In genomic region chr11:9310485-9310884, GRCh38 we compare ENCODE assay signal across 26 cellular contexts. TPM values are rescaled to one million over a fixed set of nuclear protein-coding genes. Genes with fewer than 3 reads are reported as not detected.
DNase-seq lines count a peak whose midpoint lies in the region; ATAC-seq, FAIRE-seq and TF ChIP-seq lines count a peak whose summit lies in the region.
"Had no signal": no experiment of that assay in that cellular context is flagged by ENCODE, and none has a peak within 500 bp of the region (broad histone marks: within the 10 kb centered on the region; RNA-seq: fewer than 3 reads in every experiment).

No MANE protein-coding gene starts in this region.

- H3K79me2 ChIP-seq in HepG2 (ENCODE audit: insufficient read depth, low read length), result peaks cover 80% of the 10 kb centered on the region
- H3K79me2 ChIP-seq in K562 (ENCODE audit: control insufficient read depth, insufficient read depth, low read length), result peaks cover 84% of the 10 kb centered on the region

- peak overlapping the region in 4 of 10 donors; percentile 18 to 100 (median 32) for H3K4me3 Mint-ChIP-seq in naive thymus-derived CD4-positive, alpha-beta T cell

- CTCF ChIA-PET in HepG2 (lab: Yijun Ruan, JAX; ENCODE audit: low intra/inter-chr PET ratio, low total read pairs), result no interaction called here
- CTCF ChIA-PET in K562 (lab: Yijun Ruan, JAX; ENCODE audit: low intra/inter-chr PET ratio), result no interaction called here
- CTCF ChIA-PET in naive thymus-derived CD4-positive, alpha-beta T cell (lab: Charles Lee), result no interaction called here

- TF ChIP-seq EP300 in HepG2 (IDR thresholded peaks at IDR 0.05; ENCODE audit: low read depth in 2 of 2, low read length in 2 of 2) (no peak), HepG2 (CRISPR knock-in tag; IDR thresholded peaks at IDR 0.05; ENCODE audit: borderline replicate concordance) (no peak), K562 (IDR thresholded peaks at IDR 0.05; ENCODE audit: low read length) (no peak)

- TF ChIP-seq CTCF in HepG2 (CRISPR knock-in tag; IDR thresholded peaks at IDR 0.05) (no peak), right lobe of liver (IDR thresholded peaks at IDR 0.05) (no peak), K562 (IDR thresholded peaks at IDR 0.05 in 2 of 3, conservative IDR thresholded peaks at IDR 0.05 in 1 of 3; ENCODE audit: insufficient read depth in 2 of 3, low read depth in 1 of 3, low read length in 3 of 3) (no peak)

- no peak for TF ChIP-seq POLR2A in HepG2 (IDR thresholded peaks at IDR 0.05; ENCODE audit: insufficient read depth in 1 of 2, low read depth in 2 of 2, low read length in 2 of 2)
- no peak for TF ChIP-seq POLR2A in right lobe of liver (IDR thresholded peaks at IDR 0.05)
- TF ChIP-seq POLR2A in K562 (conservative IDR thresholded peaks at IDR 0.05), result no peak

- H4K20me1 ChIP-seq in HepG2 (ENCODE audit: insufficient read depth, low read length), result peaks cover 20% of the 10 kb centered on the region
- H4K20me1 ChIP-seq in K562 (replicated peaks; ENCODE audit: control insufficient read depth, insufficient read depth, low read length), result peaks cover 9% of the 10 kb centered on the region; the same call in 1 of the 2 replicates

- peak overlapping the region in 5 of 9 donors; percentile 4 to 63 (median 26) for H3K27ac Mint-ChIP-seq in naive thymus-derived CD4-positive, alpha-beta T cell

- H3K9me3 Mint-ChIP-seq in naive thymus-derived CD4-positive, alpha-beta T cell, result peaks cover 0 to 4% (median 0%) of the 10 kb centered on the region in 11 donors
- H3K9me3 Mint-ChIP-seq: CD8-positive, alpha-beta memory T cell had no signal

- no peaks in the 10 kb centered on the region for H3K27me3 Mint-ChIP-seq in naive thymus-derived CD4-positive, alpha-beta T cell

- H3K27me3 ChIP-seq in HepG2 (ENCODE audit: control insufficient read depth in 1 of 2, insufficient read depth in 2 of 2, low read length in 2 of 2), result no peaks in the 10 kb centered on the region; a peak in 1 of 5 replicates
- H3K27me3 ChIP-seq in right lobe of liver, result no peaks in the 10 kb centered on the region
- H3K27me3 ChIP-seq in K562 (ENCODE audit: control insufficient read depth in 2 of 2, insufficient read depth in 2 of 2, low read length in 2 of 2), result no peaks in the 10 kb centered on the region
- no peaks in the 10 kb centered on the region for H3K27me3 ChIP-seq in naive thymus-derived CD4-positive, alpha-beta T cell (ENCODE audit: control insufficient read depth in 2 of 2, insufficient read depth in 2 of 2, low read length in 2 of 2)
- H3K27me3 ChIP-seq: SJCRH30 had no signal

- H3K4me1 ChIP-seq in HepG2 (ENCODE audit: insufficient read depth, low read length) (peaks cover 28% of the 10 kb centered on the region), right lobe of liver (peaks cover 0 to 12% (median 0%) of the 10 kb centered on the region in 4 donors), K562 (replicated peaks in 1 of 2; ENCODE audit: control insufficient read depth in 2 of 2, insufficient read depth in 2 of 2, low read length in 2 of 2) (peaks cover 13 to 21% of the 10 kb centered on the region in 2 experiments)
- H3K4me1 ChIP-seq in naive thymus-derived CD4-positive, alpha-beta T cell (ENCODE audit: control insufficient read depth in 2 of 2, insufficient read depth in 2 of 2, low read length in 2 of 2), result peaks cover 16 to 23% of the 10 kb centered on the region in 2 donors
- H3K4me1 ChIP-seq: SJCRH30 had no signal

- peaks cover 9 to 30% (median 10%) of the 10 kb centered on the region in 5 donors for H3K36me3 Mint-ChIP-seq in naive thymus-derived CD4-positive, alpha-beta T cell

- H3K4me2 ChIP-seq in HepG2 (ENCODE audit: low read depth, low read length), result no peak overlapping the region; the same call in 1 of the 2 replicates
- H3K4me2 ChIP-seq in K562 (ENCODE audit: insufficient read depth, low read length), result no peak overlapping the region

- H3K4me3 ChIP-seq in HepG2 (replicated peaks in 1 of 3; ENCODE audit: insufficient read depth in 1 of 3, low read depth in 2 of 3, low read length in 3 of 3), result no peak overlapping the region
- H3K4me3 ChIP-seq in right lobe of liver, result no peak overlapping the region
- no peak overlapping the region for H3K4me3 ChIP-seq in K562
- no peak overlapping the region for H3K4me3 ChIP-seq in naive thymus-derived CD4-positive, alpha-beta T cell (ENCODE audit: low read length)
- H3K4me3 ChIP-seq: PC-9, SJCRH30 had no signal

- H2AFZ ChIP-seq in HepG2 (ENCODE audit: low read length) (no peak overlapping the region), K562 (ENCODE audit: low read depth, low read length) (no peak overlapping the region)
- H2AFZ ChIP-seq: PC-9 had no signal

- ATAC-seq in HepG2, result no peak
- no peak for ATAC-seq in right lobe of liver
- no peak for ATAC-seq in K562
- ATAC-seq in naive thymus-derived CD4-positive, alpha-beta T cell, result no peak
- no peak for ATAC-seq in HG02852 (IDR thresholded peaks at IDR 0.05; ENCODE audit: unreplicated experiment)
- ATAC-seq: Right ventricle myocardium inferior, SK-N-SH treated with all-trans-retinoic acid at 6 μM for 48 hours had no signal

- H3K27ac ChIP-seq in HepG2 (ENCODE audit: extremely low read length, insufficient read depth, low read length) (no peak overlapping the region), right lobe of liver (no peak overlapping the region), K562 (ENCODE audit: extremely low read depth, low read depth, low read length) (no peak overlapping the region)
- H3K27ac ChIP-seq in naive thymus-derived CD4-positive, alpha-beta T cell (ENCODE audit: low read depth, low read length), result no peak overlapping the region
- H3K27ac ChIP-seq: PC-9, SJCRH30 had no signal

- H3K9ac ChIP-seq in HepG2 (ENCODE audit: insufficient read depth, low read depth, low read length) (no peak overlapping the region), K562 (ENCODE audit: insufficient read depth in 1 of 2, low read depth in 2 of 2, low read length in 2 of 2) (no peak overlapping the region)

- FAIRE-seq in HepG2 (lab: Jason Lieb, UNC) (no peak), K562 (lab: Jason Lieb, UNC) (no peak)
- FAIRE-seq: A204.1, GM12891 had no signal

- TF ChIP-seq RAD21 in HepG2 (CRISPR knock-in tag; IDR thresholded peaks at IDR 0.05) (no peak), K562 (CRISPR knock-in tag; conservative IDR thresholded peaks at IDR 0.05 in 1 of 2, IDR thresholded peaks at IDR 0.05 in 1 of 2) (no peak)

- BruUV-seq in HepG2 (replicated peaks; lab: Mats Ljungman, UMichigan) (no TSS peak), K562 (replicated peaks; lab: Mats Ljungman, UMichigan) (no TSS peak)

- H3K36me3 ChIP-seq in HepG2 (replicated peaks in 1 of 2; ENCODE audit: control insufficient read depth in 1 of 2, insufficient read depth in 2 of 2, low read length in 2 of 2), result 0 out of 5 replicates have a peak, but pooled peaks cover 0 to 3% of the 10 kb centered on the region in 2 experiments
- H3K36me3 ChIP-seq in right lobe of liver, result no peaks in the 10 kb centered on the region
- peaks cover 29% of the 10 kb centered on the region; the same call in 2 of the 3 replicates for H3K36me3 ChIP-seq in K562 (ENCODE audit: control insufficient read depth, insufficient read depth, low read length)
- H3K36me3 ChIP-seq in naive thymus-derived CD4-positive, alpha-beta T cell (ENCODE audit: control insufficient read depth in 2 of 3, insufficient read depth in 3 of 3, low read length in 3 of 3), result peaks cover 0 to 5% (median 0%) of the 10 kb centered on the region in 3 experiments

- intact Hi-C loops in HepG2 (cut with micrococcal nuclease; ENCODE audit: unreplicated experiment) (loop anchor here (5.0 kb wide), 1 partner anchor 43 kb away; the partner anchor contains the start of gene DENND5A), right lobe of liver (cut with DNase I) (no loop called here), K562 (cut with micrococcal nuclease) (no loop called here)
- intact Hi-C loops in naive thymus-derived CD4-positive, alpha-beta T cell (cut with micrococcal nuclease), result loop anchor here in 1 of 2 donors (10.0 kb wide), 1 partner anchor 626 kb away; the partner anchor contains the start of genes RPL27A and TRIM66

- H3K9me1 ChIP-seq in K562 (ENCODE audit: control insufficient read depth, insufficient read depth, low read length), result peaks cover 7% of the 10 kb centered on the region

- no peaks in the 10 kb centered on the region for H3K9me3 ChIP-seq in HepG2 (ENCODE audit: low read length)
- H3K9me3 ChIP-seq in right lobe of liver, result no peaks in the 10 kb centered on the region
- H3K9me3 ChIP-seq in K562 (replicated peaks; ENCODE audit: control insufficient read depth, insufficient read depth, low read depth, low read length), result peaks cover 4% of the 10 kb centered on the region
- no peaks in the 10 kb centered on the region for H3K9me3 ChIP-seq in naive thymus-derived CD4-positive, alpha-beta T cell (ENCODE audit: control insufficient read depth in 2 of 3, low read length in 3 of 3)
- H3K9me3 ChIP-seq: SJCRH30 had no signal

- POLR2A ChIA-PET in HepG2 (lab: Yijun Ruan, JAX), result interaction anchor here (2.4 kb wide), 1 partner anchor 150 kb away, joined by 10 read pairs; the partner anchor contains the start of gene ZNF143
- POLR2A ChIA-PET in K562 (lab: Yijun Ruan, JAX), result interaction anchor here (0.6 to 3.4 kb wide), 10 partner anchors 8 to 263 kb away, joined by 3 to 26 read pairs (median 4); partner anchors contain the start of genes IPO7, WEE1 and ZNF143
- POLR2A ChIA-PET in naive thymus-derived CD4-positive, alpha-beta T cell (lab: Charles Lee), result interaction anchor here (0.7 to 1.4 kb wide), 5 partner anchors 9 to 39 kb away, joined by 3 to 4 read pairs (median 4); no protein-coding TSS in a partner anchor

- H3K4me1 Mint-ChIP-seq in naive thymus-derived CD4-positive, alpha-beta T cell, result peaks cover 34 to 68% (median 59%) of the 10 kb centered on the region in 7 donors

- 91% methylated on average over 3 of the region's 3 CpGs for WGBS in HepG2 (ENCODE audit: low lambda C conversion rate)
- 69% methylated on average over 3 of the region's 3 CpGs for WGBS in right lobe of liver (ENCODE audit: insufficient coverage, low coverage, low lambda C conversion rate, missing lambda C conversion rate)
- WGBS in K562 (ENCODE audit: insufficient coverage, low coverage, missing lambda C conversion rate), result 59% methylated on average over 3 of the region's 3 CpGs

- DNase-seq in HepG2 (ENCODE audit: low spot score), result no peak
- no peak for DNase-seq in right lobe of liver
- no peak for DNase-seq in K562 (ENCODE audit: extremely low read depth in 1 of 4, low spot score in 3 of 4)
- DNase-seq in naive thymus-derived CD4-positive, alpha-beta T cell, result no peak
- no peak for DNase-seq in CD1c-positive myeloid dendritic cell (ENCODE audit: extremely low spot score)
- no peak for DNase-seq in glomerular visceral epithelial cell (ENCODE audit: extremely low spot score)
- DNase-seq: C1 segment of cervical spinal cord; CD8-positive, alpha-beta memory T cell; DMS 273 treated with DMSO at 0.1 percent for 48 hours; DMS79; EL; GDM1; KBM-7; MM.1S; NCI-H1694; NCI-H2029 treated with DMSO at 0.1 percent for 48 hours; NCI-H446 treated with DMSO at 0.1 percent for 48 hours; NCI-H526; NCI-H82; PC-9; SJCRH30 had no signal

- in situ Hi-C loops in HepG2 (cut with HindIII; ENCODE audit: extremely low pct_ligation_motif_present, low pct_unique_long_range_greater_than_20kb) (no loop called here), K562 (cut with MboI) (no loop called here)

RNA-seq across cellular contexts. Expression of gene TMEM41B, which starts 3.9 kb away (rescaled TPM):
- total RNA-seq in HepG2 (2016; rRNA removed; fragmentation: Illumina TruSeq; extraction: Trizol), result 18.8 and 36.8 TPM in 2 replicates
- 6.1 and 7.4 TPM in 2 replicates for total RNA-seq in HepG2 (2016; cell fraction: cytosol; rRNA removed; fragmentation: Illumina TruSeq; extraction: Trizol; ENCODE audit: low read depth)
- 18.2 and 37.3 TPM in 2 replicates for total RNA-seq in HepG2 (2016; cell fraction: insoluble cytoplasmic fraction; rRNA removed; fragmentation: Illumina TruSeq; extraction: Trizol)
- total RNA-seq in HepG2 (2016; cell fraction: membrane; rRNA removed; fragmentation: Illumina TruSeq; extraction: Trizol), result 8.3 and 10.7 TPM in 2 replicates
- 46.8 and 49.9 TPM in 2 replicates for total RNA-seq in HepG2 (2016; cell fraction: nucleus; rRNA removed; fragmentation: Illumina TruSeq; extraction: Trizol)
- polyA plus RNA-seq in HepG2 (2011; rRNA removed), result 48.1 and 48.4 TPM in 2 replicates
- polyA plus RNA-seq in HepG2 (2011; cell fraction: cytosol; rRNA removed), result 13.9 and 25.1 TPM in 2 replicates
- 69.1 and 76.5 TPM in 2 replicates for polyA plus RNA-seq in HepG2 (2011; cell fraction: nucleus; rRNA removed)
- 31.0 and 36.5 TPM in 2 replicates for polyA plus RNA-seq in HepG2 (2012)
- 1.7 and 2.1 TPM in 2 replicates for polyA plus RNA-seq in HepG2 (2016; cell fraction: cytosol; fragmentation: Illumina TruSeq; extraction: Trizol; ENCODE audit: low read depth)
- 13.1 and 14.1 TPM in 2 replicates for polyA plus RNA-seq in HepG2 (2016; cell fraction: insoluble cytoplasmic fraction; fragmentation: Illumina TruSeq; extraction: Trizol; ENCODE audit: low read depth)
- 3.2 and 4.1 TPM in 2 replicates for polyA plus RNA-seq in HepG2 (2016; cell fraction: membrane; fragmentation: Illumina TruSeq; extraction: Trizol; ENCODE audit: low read depth)
- polyA plus RNA-seq in HepG2 (2016; cell fraction: nucleus; fragmentation: Illumina TruSeq; extraction: Trizol; ENCODE audit: insufficient read depth, low read depth), result 88.7 and 89.2 TPM in 2 replicates
- 21.1 and 32.0 TPM in 2 replicates for polyA minus RNA-seq in HepG2 (2011; rRNA and poly(A)+ RNA removed; ENCODE audit: low replicate concordance)
- 20.0 and 28.9 TPM in 2 replicates for polyA minus RNA-seq in HepG2 (2011; cell fraction: cytosol; rRNA and poly(A)+ RNA removed)
- polyA minus RNA-seq in HepG2 (2011; cell fraction: nucleus; rRNA and poly(A)+ RNA removed), result 66.4 and 70.9 TPM in 2 replicates
- total RNA-seq in right lobe of liver, result 10 to 100 TPM; 14.4 to 30.0 (median 23.2) TPM
- 126 and 247 TPM in 2 replicates for total RNA-seq in K562 (2011; cell fraction: chromatin; rRNA removed; ENCODE audit: low replicate concordance)
- 91.1 and 96.4 TPM in 2 replicates for total RNA-seq in K562 (2011; cell fraction: nucleolus; rRNA removed)
- 150 and 203 TPM in 2 replicates for total RNA-seq in K562 (2011; cell fraction: nucleoplasm; rRNA removed)
- total RNA-seq in K562 (2014; rRNA removed), result 58.5 and 65.8 TPM in 2 replicates
- total RNA-seq in K562 (2014; rRNA removed; fragmentation: Illumina TruSeq; extraction: Trizol), result 51.5 and 58.8 TPM in 2 replicates
- 34.5 and 37.0 TPM in 2 replicates for total RNA-seq in K562 (2015; rRNA removed; fragmentation: Illumina TruSeq; extraction: Trizol)
- 44.3 and 48.7 TPM in 2 replicates for total RNA-seq in K562 (2021)
- 79.6 and 89.6 TPM in 2 replicates for polyA plus RNA-seq in K562 (2011; rRNA removed)
- polyA plus RNA-seq in K562 (2011; cell fraction: cytosol; rRNA removed), result 25.0 and 45.7 TPM in 2 replicates
- polyA plus RNA-seq in K562 (2011; cell fraction: nucleus; rRNA removed), result 60.6 and 87.8 TPM in 2 replicates
- polyA plus RNA-seq in K562 (2012), result 28.0 and 30.7 TPM in 2 replicates
- polyA plus RNA-seq in K562 (2014; fragmentation: Illumina TruSeq; extraction: Trizol), result 28.1 and 28.8 TPM in 2 replicates
- 10 to 100 TPM; 17.1 to 24.7 TPM for polyA plus RNA-seq in K562 (2014; fragmentation: Nextera tagmentation; extraction: Ambion mirVana)
- 58.7 and 75.6 TPM in 2 replicates for polyA plus RNA-seq in K562 (2014; rRNA removed)
- polyA minus RNA-seq in K562 (2011; rRNA and poly(A)+ RNA removed), result 48.1 and 48.6 TPM in 2 replicates
- 23.0 and 24.4 TPM in 2 replicates for polyA minus RNA-seq in K562 (2011; cell fraction: cytosol; rRNA and poly(A)+ RNA removed)
- polyA minus RNA-seq in K562 (2011; cell fraction: nucleus; rRNA and poly(A)+ RNA removed), result 34.3 and 57.6 TPM in 2 replicates
- 10 to 100 TPM; 33.9 to 73.7 (median 49.0) TPM for total RNA-seq in naive thymus-derived CD4-positive, alpha-beta T cell
- 10 to 100 TPM; 10.5 to 11.9 TPM for polyA plus RNA-seq in naive thymus-derived CD4-positive, alpha-beta T cell

RNA-seq across cellular contexts. Expression of gene DENND5A, which starts 45.3 kb away (rescaled TPM):
- 57.7 and 63.3 TPM in 2 replicates for total RNA-seq in HepG2 (2016; rRNA removed; fragmentation: Illumina TruSeq; extraction: Trizol)
- 50.7 and 55.3 TPM in 2 replicates for total RNA-seq in HepG2 (2016; cell fraction: cytosol; rRNA removed; fragmentation: Illumina TruSeq; extraction: Trizol; ENCODE audit: low read depth)
- total RNA-seq in HepG2 (2016; cell fraction: insoluble cytoplasmic fraction; rRNA removed; fragmentation: Illumina TruSeq; extraction: Trizol), result 49.9 and 57.0 TPM in 2 replicates
- total RNA-seq in HepG2 (2016; cell fraction: membrane; rRNA removed; fragmentation: Illumina TruSeq; extraction: Trizol), result 72.0 and 73.6 TPM in 2 replicates
- 57.7 and 69.2 TPM in 2 replicates for total RNA-seq in HepG2 (2016; cell fraction: nucleus; rRNA removed; fragmentation: Illumina TruSeq; extraction: Trizol)
- 145 and 158 TPM in 2 replicates for polyA plus RNA-seq in HepG2 (2011; rRNA removed)
- polyA plus RNA-seq in HepG2 (2011; cell fraction: cytosol; rRNA removed), result 107 and 120 TPM in 2 replicates
- polyA plus RNA-seq in HepG2 (2011; cell fraction: nucleus; rRNA removed), result 235 and 247 TPM in 2 replicates
- polyA plus RNA-seq in HepG2 (2012), result 46.6 and 55.7 TPM in 2 replicates
- 9.6 and 10.6 TPM in 2 replicates for polyA plus RNA-seq in HepG2 (2016; cell fraction: cytosol; fragmentation: Illumina TruSeq; extraction: Trizol; ENCODE audit: low read depth)
- polyA plus RNA-seq in HepG2 (2016; cell fraction: insoluble cytoplasmic fraction; fragmentation: Illumina TruSeq; extraction: Trizol; ENCODE audit: low read depth), result 47.8 and 51.4 TPM in 2 replicates
- 34.7 and 37.8 TPM in 2 replicates for polyA plus RNA-seq in HepG2 (2016; cell fraction: membrane; fragmentation: Illumina TruSeq; extraction: Trizol; ENCODE audit: low read depth)
- polyA plus RNA-seq in HepG2 (2016; cell fraction: nucleus; fragmentation: Illumina TruSeq; extraction: Trizol; ENCODE audit: insufficient read depth, low read depth), result 69.5 and 73.3 TPM in 2 replicates
- polyA minus RNA-seq in HepG2 (2011; rRNA and poly(A)+ RNA removed; ENCODE audit: low replicate concordance), result 364 and 452 TPM in 2 replicates
- polyA minus RNA-seq in HepG2 (2011; cell fraction: cytosol; rRNA and poly(A)+ RNA removed), result 57.6 and 73.9 TPM in 2 replicates
- 178 and 232 TPM in 2 replicates for polyA minus RNA-seq in HepG2 (2011; cell fraction: nucleus; rRNA and poly(A)+ RNA removed)
- total RNA-seq in right lobe of liver, result 10 to 100 TPM; 14.4 to 38.7 (median 20.4) TPM
- 370 and 438 TPM in 2 replicates for total RNA-seq in K562 (2011; cell fraction: chromatin; rRNA removed; ENCODE audit: low replicate concordance)
- 176 and 183 TPM in 2 replicates for total RNA-seq in K562 (2011; cell fraction: nucleolus; rRNA removed)
- total RNA-seq in K562 (2011; cell fraction: nucleoplasm; rRNA removed), result 234 and 247 TPM in 2 replicates
- 34.4 and 40.7 TPM in 2 replicates for total RNA-seq in K562 (2014; rRNA removed)
- 58.3 and 60.4 TPM in 2 replicates for total RNA-seq in K562 (2014; rRNA removed; fragmentation: Illumina TruSeq; extraction: Trizol)
- 58.5 and 60.4 TPM in 2 replicates for total RNA-seq in K562 (2015; rRNA removed; fragmentation: Illumina TruSeq; extraction: Trizol)
- total RNA-seq in K562 (2021), result 45.2 and 46.3 TPM in 2 replicates
- polyA plus RNA-seq in K562 (2011; rRNA removed), result 130 and 160 TPM in 2 replicates
- 161 and 174 TPM in 2 replicates for polyA plus RNA-seq in K562 (2011; cell fraction: cytosol; rRNA removed)
- polyA plus RNA-seq in K562 (2011; cell fraction: nucleus; rRNA removed), result 234 and 274 TPM in 2 replicates
- polyA plus RNA-seq in K562 (2012), result 37.7 and 80.9 TPM in 2 replicates
- polyA plus RNA-seq in K562 (2014; fragmentation: Illumina TruSeq; extraction: Trizol), result 78.4 and 86.4 TPM in 2 replicates
- 10 to 100 TPM; 11.7 to 12.3 TPM for polyA plus RNA-seq in K562 (2014; fragmentation: Nextera tagmentation; extraction: Ambion mirVana)
- polyA plus RNA-seq in K562 (2014; rRNA removed), result 35.3 and 43.2 TPM in 2 replicates
- polyA minus RNA-seq in K562 (2011; rRNA and poly(A)+ RNA removed), result 285 and 322 TPM in 2 replicates
- polyA minus RNA-seq in K562 (2011; cell fraction: cytosol; rRNA and poly(A)+ RNA removed), result 90.1 and 96.1 TPM in 2 replicates
- 122 and 241 TPM in 2 replicates for polyA minus RNA-seq in K562 (2011; cell fraction: nucleus; rRNA and poly(A)+ RNA removed)
- 100 to 1,000 TPM in 4 of 5 experiments, 10 to 100 TPM in 1; 65.0 to 178 (median 108) TPM for total RNA-seq in naive thymus-derived CD4-positive, alpha-beta T cell
- 10 to 100 TPM; 33.9 to 60.3 TPM for polyA plus RNA-seq in naive thymus-derived CD4-positive, alpha-beta T cell
